ENCODE assay signal across 8 cellular contexts in genomic region chr6:27807415-27808241, GRCh38.
A peak's percentile ranks its signal among the peaks of the same experiment; 100 is the strongest.
DNase-seq lines count a peak whose midpoint lies in the region; ATAC-seq and TF ChIP-seq lines count a peak whose summit lies in the region.
"Not testable (repeated sequence)": the region's sequence is repeated elsewhere in the genome, so short reads cannot be mapped to it uniquely, and the experiment has no call there.

No MANE protein-coding gene starts in this region.

- not testable (repeated sequence) for H3K9me3 ChIP-seq in iPS-20b (ENCODE audit: insufficient read depth, low read depth, low read length)

- DNase-seq in Ammon's horn (ENCODE audit: low spot score) (peak; percentile 74), NCI-H2227 (lab: John Stamatoyannopoulos, UW; ENCODE audit: unreplicated experiment) (peak; percentile 96), skeletal muscle cell (ENCODE audit: low read depth) (peak; percentile 85)
- peak; percentile 89 for DNase-seq in central memory CD4-positive, alpha-beta T cell

- H3K27me3 ChIP-seq in iPS-20b (ENCODE audit: insufficient read depth, low read length): not testable (repeated sequence)

- peak; percentile 72 for ATAC-seq in GM19035 (IDR thresholded peaks at IDR 0.05; ENCODE audit: unreplicated experiment)
- ATAC-seq in HG03175 (IDR thresholded peaks at IDR 0.05; ENCODE audit: unreplicated experiment): peak; percentile 78

- H3K4me3 ChIP-seq in iPS-20b (ENCODE audit: low read length) (peak overlapping the region; percentile 94), skeletal muscle cell (ENCODE audit: low read depth, low read length) (peak overlapping the region; percentile 58)

- not testable (repeated sequence) for H3K36me3 ChIP-seq in iPS-20b (ENCODE audit: insufficient read depth, low read depth, low read length)

- peak overlapping the region; percentile 97 for H3K9ac ChIP-seq in iPS-20b (ENCODE audit: low read depth, low read length)

- not testable (repeated sequence) for TF ChIP-seq CTCF in VCaP (conservative IDR thresholded peaks at IDR 0.05)

- H3K4me1 ChIP-seq in iPS-20b (ENCODE audit: insufficient read depth, low read length): peaks cover 14% of the 10 kb centered on the region; the same call in 1 of the 2 replicates

- H3K27ac ChIP-seq in VCaP (peak overlapping the region; percentile 88), iPS-20b (ENCODE audit: low read length) (peak overlapping the region; percentile 44)

Comparison
In these comparisons a context has a peak if more than half of its experiments do, and no peak if none do; other contexts are left out.
1. Peak in every context shown above with its lines: DNase-seq, ATAC-seq, H3K4me3 ChIP-seq and H3K27ac ChIP-seq.